2 cellular contexts compared by ENCODE assay signal in the genomic region with DNA sequence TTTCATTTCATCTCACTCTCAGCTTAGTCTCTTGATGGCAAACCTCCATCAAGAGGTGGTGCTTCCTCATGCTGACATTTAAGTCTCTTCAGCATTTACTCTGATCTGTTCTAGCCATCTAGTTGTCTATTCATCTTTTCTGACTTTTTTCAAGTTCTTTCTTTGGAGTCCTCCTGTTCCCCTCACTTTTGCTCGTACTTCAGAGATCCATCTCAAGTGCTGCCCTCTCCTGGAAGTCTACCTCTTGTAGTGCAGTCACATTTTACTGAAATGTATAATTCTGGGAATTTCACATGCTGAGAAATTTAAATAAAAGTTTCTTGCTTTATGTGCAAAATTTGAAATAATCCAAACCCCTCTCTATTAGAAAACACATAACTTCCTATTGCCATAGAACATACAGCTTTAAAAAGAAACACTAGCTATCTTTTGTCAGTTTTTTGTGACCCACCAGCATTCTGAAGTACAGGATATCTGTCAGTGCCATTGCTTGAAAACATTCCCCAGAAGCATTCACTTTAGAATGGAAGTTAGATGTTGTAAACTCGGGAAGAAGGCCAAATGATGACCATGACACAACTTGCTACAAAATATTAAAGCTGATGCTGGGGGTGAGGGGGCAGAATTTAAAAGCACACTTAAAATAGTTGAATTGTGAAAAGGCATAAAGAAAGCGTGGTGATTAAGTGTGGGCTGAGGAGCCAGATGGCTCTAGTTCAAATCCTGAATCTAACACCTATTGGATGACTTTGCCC.
A peak's percentile ranks its signal among the peaks of the same experiment; 100 is the strongest.
TF ChIP-seq lines count a peak whose summit lies in the region.

No MANE protein-coding gene starts in this region.

TF ChIP-seq in IMR-90, 13 proteins besides CTCF, POLR2A, EP300 and RAD21:
- TF ChIP-seq MAZ (IDR thresholded peaks at IDR 0.05; ENCODE audit: borderline replicate concordance, low read depth, low read length) (no peak), CHD1 (IDR thresholded peaks at IDR 0.05; ENCODE audit: low read depth, low read length) (no peak), BHLHE40 (IDR thresholded peaks at IDR 0.05; ENCODE audit: low read depth, low read length) (no peak), RCOR1 (IDR thresholded peaks at IDR 0.05; ENCODE audit: insufficient replicate concordance, low read length) (no peak), MAFK (IDR thresholded peaks at IDR 0.05; ENCODE audit: low read depth, low read length) (no peak), SMC3 (IDR thresholded peaks at IDR 0.05; ENCODE audit: low read depth, low read length) (0 out of 2 replicates have a peak, but pooled peaks have one; percentile 25)
- TF ChIP-seq, protein P1, sequence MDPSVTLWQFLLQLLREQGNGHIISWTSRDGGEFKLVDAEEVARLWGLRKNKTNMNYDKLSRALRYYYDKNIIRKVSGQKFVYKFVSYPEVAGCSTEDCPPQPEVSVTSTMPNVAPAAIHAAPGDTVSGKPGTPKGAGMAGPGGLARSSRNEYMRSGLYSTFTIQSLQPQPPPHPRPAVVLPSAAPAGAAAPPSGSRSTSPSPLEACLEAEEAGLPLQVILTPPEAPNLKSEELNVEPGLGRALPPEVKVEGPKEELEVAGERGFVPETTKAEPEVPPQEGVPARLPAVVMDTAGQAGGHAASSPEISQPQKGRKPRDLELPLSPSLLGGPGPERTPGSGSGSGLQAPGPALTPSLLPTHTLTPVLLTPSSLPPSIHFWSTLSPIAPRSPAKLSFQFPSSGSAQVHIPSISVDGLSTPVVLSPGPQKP (IDR thresholded peaks at IDR 0.05; ENCODE audit: borderline replicate concordance, low read depth, low read length) = no peak

TF ChIP-seq in K562, 482 proteins besides CTCF, POLR2A, EP300 and RAD21:
- TF ChIP-seq SOX6 (IDR thresholded peaks at IDR 0.05) (peak; percentile 42; the same call in 1 of the 2 replicates), PHB (CRISPR knock-in tag; IDR thresholded peaks at IDR 0.05) (no peak), ZNF316 (IDR thresholded peaks at IDR 0.05) (peak; percentile 54; the same call in 1 of the 2 replicates), MAFK (IDR thresholded peaks at IDR 0.05; ENCODE audit: low read length) (no peak), NFATC3 (IDR thresholded peaks at IDR 0.05) (0 out of 2 replicates have a peak, but pooled peaks have one; percentile 27), ZNF384 (IDR thresholded peaks at IDR 0.05; ENCODE audit: low read depth, low read length) (0 out of 2 replicates have a peak, but pooled peaks have one; percentile 7), ETV5 (CRISPR knock-in tag; IDR thresholded peaks at IDR 0.05; ENCODE audit: low read depth) (no peak), LCOR (CRISPR knock-in tag; IDR thresholded peaks at IDR 0.05) (no peak), C11orf30 (IDR thresholded peaks at IDR 0.05; ENCODE audit: low read depth) (peak; percentile 26; the same call in 1 of the 2 replicates), NCOA4 (IDR thresholded peaks at IDR 0.05; ENCODE audit: partially characterized antibody) (no peak), SMC3 (conservative IDR thresholded peaks at IDR 0.05; ENCODE audit: insufficient read depth, low read depth, low read length) (peak; percentile 41; the same call in 1 of the 2 replicates), ARNT (IDR thresholded peaks at IDR 0.05) (peak in 1 of 2 experiments; percentile 66; a peak in 1 of 4 replicates), HNRNPUL1 (IDR thresholded peaks at IDR 0.05; ENCODE audit: low read length) (no peak)
- TF ChIP-seq, protein P2, sequence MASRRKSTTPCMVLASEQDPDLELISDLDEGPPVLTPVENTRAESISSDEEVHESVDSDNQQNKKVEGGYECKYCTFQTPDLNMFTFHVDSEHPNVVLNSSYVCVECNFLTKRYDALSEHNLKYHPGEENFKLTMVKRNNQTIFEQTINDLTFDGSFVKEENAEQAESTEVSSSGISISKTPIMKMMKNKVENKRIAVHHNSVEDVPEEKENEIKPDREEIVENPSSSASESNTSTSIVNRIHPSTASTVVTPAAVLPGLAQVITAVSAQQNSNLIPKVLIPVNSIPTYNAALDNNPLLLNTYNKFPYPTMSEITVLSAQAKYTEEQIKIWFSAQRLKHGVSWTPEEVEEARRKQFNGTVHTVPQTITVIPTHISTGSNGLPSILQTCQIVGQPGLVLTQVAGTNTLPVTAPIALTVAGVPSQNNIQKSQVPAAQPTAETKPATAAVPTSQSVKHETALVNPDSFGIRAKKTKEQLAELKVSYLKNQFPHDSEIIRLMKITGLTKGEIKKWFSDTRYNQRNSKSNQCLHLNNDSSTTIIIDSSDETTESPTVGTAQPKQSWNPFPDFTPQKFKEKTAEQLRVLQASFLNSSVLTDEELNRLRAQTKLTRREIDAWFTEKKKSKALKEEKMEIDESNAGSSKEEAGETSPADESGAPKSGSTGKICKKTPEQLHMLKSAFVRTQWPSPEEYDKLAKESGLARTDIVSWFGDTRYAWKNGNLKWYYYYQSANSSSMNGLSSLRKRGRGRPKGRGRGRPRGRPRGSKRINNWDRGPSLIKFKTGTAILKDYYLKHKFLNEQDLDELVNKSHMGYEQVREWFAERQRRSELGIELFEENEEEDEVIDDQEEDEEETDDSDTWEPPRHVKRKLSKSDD (conservative IDR thresholded peaks at IDR 0.05; ENCODE audit: low read length) = 0 out of 2 replicates have a peak, but pooled peaks have one; percentile 47
- TF ChIP-seq, protein P3, sequence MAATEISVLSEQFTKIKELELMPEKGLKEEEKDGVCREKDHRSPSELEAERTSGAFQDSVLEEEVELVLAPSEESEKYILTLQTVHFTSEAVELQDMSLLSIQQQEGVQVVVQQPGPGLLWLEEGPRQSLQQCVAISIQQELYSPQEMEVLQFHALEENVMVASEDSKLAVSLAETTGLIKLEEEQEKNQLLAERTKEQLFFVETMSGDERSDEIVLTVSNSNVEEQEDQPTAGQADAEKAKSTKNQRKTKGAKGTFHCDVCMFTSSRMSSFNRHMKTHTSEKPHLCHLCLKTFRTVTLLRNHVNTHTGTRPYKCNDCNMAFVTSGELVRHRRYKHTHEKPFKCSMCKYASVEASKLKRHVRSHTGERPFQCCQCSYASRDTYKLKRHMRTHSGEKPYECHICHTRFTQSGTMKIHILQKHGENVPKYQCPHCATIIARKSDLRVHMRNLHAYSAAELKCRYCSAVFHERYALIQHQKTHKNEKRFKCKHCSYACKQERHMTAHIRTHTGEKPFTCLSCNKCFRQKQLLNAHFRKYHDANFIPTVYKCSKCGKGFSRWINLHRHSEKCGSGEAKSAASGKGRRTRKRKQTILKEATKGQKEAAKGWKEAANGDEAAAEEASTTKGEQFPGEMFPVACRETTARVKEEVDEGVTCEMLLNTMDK (IDR thresholded peaks at IDR 0.05; ENCODE audit: borderline replicate concordance, insufficient read depth, low read depth, low read length, poor library complexity, severe bottlenecking) = peak; percentile 18
TF ChIP-seq in K562: peak in this region for 9.
